Comparison of ENCODE assay signal across 8 cellular contexts in genomic region chr16:4664538-4665418, GRCh38. TPM values are rescaled to one million over a fixed set of nuclear protein-coding genes. Genes with fewer than 3 reads are reported as not detected.
DNase-seq lines count a peak whose midpoint lies in the region; ATAC-seq, FAIRE-seq and TF ChIP-seq lines count a peak whose summit lies in the region.

No MANE protein-coding gene starts in this region.

- H3K4me1 ChIP-seq in pancreas (peaks cover 0 to 3% (median 0%) of the 10 kb centered on the region in 3 donors), SJCRH30 (no peaks in the 10 kb centered on the region)

- H3K27me3 ChIP-seq in pancreas (no peaks in the 10 kb centered on the region), SJCRH30 (no peaks in the 10 kb centered on the region)

- peak; percentile 47 for DNase-seq in T-helper 9 cell
- peak in 1 of 61 donors; percentile 36 for DNase-seq in caudate nucleus (lab: John Stamatoyannopoulos, UW)
- DNase-seq in pancreas = peak in 2 of 6 donors; percentile 60 to 69
- no peak for DNase-seq in AG20443 (ENCODE audit: low spot score)
- DNase-seq in NCI-H2029 (lab: John Stamatoyannopoulos, UW) = no peak
- no peak for DNase-seq in SJCRH30

- H3K27ac ChIP-seq in caudate nucleus (ENCODE audit: low read depth, low read length) = peak overlapping the region; percentile 73
- peak overlapping the region in 1 of 4 donors; percentile 14 for H3K27ac ChIP-seq in pancreas
- no peak overlapping the region for H3K27ac ChIP-seq in SJCRH30

- 75 to 76% methylated on average over 26 of the region's 26 CpGs for WGBS in pancreas, 2 donors

- ATAC-seq in HG03108 (IDR thresholded peaks at IDR 0.05; ENCODE audit: unreplicated experiment) (peak; percentile 38), pancreas (peak in 3 of 4 donors; percentile 9 to 31 (median 11)), GM21786 (IDR thresholded peaks at IDR 0.05; ENCODE audit: unreplicated experiment) (no peak)

- no peak for TF ChIP-seq CTCF in pancreas (IDR thresholded peaks at IDR 0.05)

- FAIRE-seq in pancreas (lab: Jason Lieb, UNC) = no peak

- no peak overlapping the region for H3K4me3 ChIP-seq in pancreas
- no peak overlapping the region for H3K4me3 ChIP-seq in SJCRH30

- H3K9me3 ChIP-seq in pancreas (no peaks in the 10 kb centered on the region), SJCRH30 (replicated peaks) (no peaks in the 10 kb centered on the region)

- H3K36me3 ChIP-seq in pancreas (peaks cover 6 to 16% (median 8%) of the 10 kb centered on the region in 3 donors), SJCRH30 (peaks cover 5% of the 10 kb centered on the region)

- intact Hi-C loops in pancreas (cut with DNase I) = no loop called here

RNA-seq across cellular contexts. Expression of gene NUDT16L1, which starts 28.6 kb away (rescaled TPM):
- total RNA-seq in pancreas = 10 to 100 TPM in 5 of 6 donors, 1 to 10 TPM in 1; 7.0 to 16.5 (median 12.8) TPM
- polyA plus RNA-seq in pancreas = 10 to 100 TPM; 17.3 to 32.3 TPM
- 22.3 and 23.6 TPM in 2 replicates for total RNA-seq in SJCRH30 (2014; rRNA removed; shearing (Covaris generic))

RNA-seq across cellular contexts. Expression of gene MGRN1, which starts 40.2 kb away (rescaled TPM):
- total RNA-seq in pancreas = 10 to 100 TPM; 29.0 to 43.8 (median 33.0) TPM
- polyA plus RNA-seq in pancreas = 10 to 100 TPM; 17.2 to 29.9 TPM
- 11.6 and 13.8 TPM in 2 replicates for total RNA-seq in SJCRH30 (2014; rRNA removed; shearing (Covaris generic))

RNA-seq across cellular contexts. Expression of gene UBALD1, which starts 50.1 kb away (rescaled TPM):
- 10 to 100 TPM in 5 of 6 donors, 1 to 10 TPM in 1; 9.1 to 19.4 (median 14.3) TPM for total RNA-seq in pancreas
- polyA plus RNA-seq in pancreas = 10 to 100 TPM; 29.3 to 42.5 TPM
- total RNA-seq in SJCRH30 (2014; rRNA removed; shearing (Covaris generic)) = 5.5 and 8.7 TPM in 2 replicates
